Comparison of ENCODE assay signal across 20 cellular contexts in genomic region chr5:15902050-15902449, GRCh38.
"Had no signal": no experiment of that assay in that cellular context is flagged by ENCODE, and none has a peak within 500 bp of the region (broad histone marks: within the 10 kb centered on the region; RNA-seq: fewer than 3 reads in every experiment).

No MANE protein-coding gene starts in this region.

- ATAC-seq: activated CD4-positive, alpha-beta T cell treated with anti-CD3 and anti-CD28 coated beads for 36 hours; activated CD8-positive, alpha-beta memory T cell treated with anti-CD3 and anti-CD28 coated beads, Interleukin-2, amount 10 ng/mL, durations not matched to agents 7 days and 5 days; left lung; natural killer cell had no signal

- H3K4me1 ChIP-seq: left lung had no signal

- H3K27ac ChIP-seq: ascending aorta, dorsolateral prefrontal cortex, right atrium auricular region, skin epidermis, tibial artery, WERI-Rb-1 had no signal

- H3K36me3 ChIP-seq: ascending aorta, left lung, right atrium auricular region, tibial artery, WERI-Rb-1 had no signal

- H3K9me3 ChIP-seq: ascending aorta, left lung, right atrium auricular region, tibial artery had no signal

- DNase-seq: activated CD4-positive, alpha-beta memory T cell treated with anti-CD3 and anti-CD28 coated beads for 36 hours; activated CD4-positive, alpha-beta T cell treated with anti-CD3 and anti-CD28 coated beads for 36 hours; activated CD8-positive, alpha-beta memory T cell treated with anti-CD3 and anti-CD28 coated beads, Interleukin-2, amount 10 ng/mL, durations not matched to agents 7 days and 5 days; activated naive CD4-positive, alpha-beta T cell treated with anti-CD3 and anti-CD28 coated beads, Interleukin-2, amount 10 ng/mL, durations not matched to agents 7 days and 5 days; activated T-cell treated with anti-CD3 and anti-CD28 coated beads, Interleukin-2, amount 50 U/mL, for 1 hour; dorsolateral prefrontal cortex; endodermal cell; islet precursor cell; left lung; mesendoderm; natural killer cell; nucleus accumbens; stimulated activated CD4-positive, alpha-beta T cell treated with anti-CD3 and anti-CD28 coated beads, Interleukin-15, amount 100 ng/mL, for 24 hours; stimulated activated CD4-positive, alpha-beta T cell treated with anti-CD3 and anti-CD28 coated beads, Interleukin-4, amount 100 ng/mL, for 24 hours; stimulated activated naive CD4-positive, alpha-beta T cell; tibial artery; WERI-Rb-1 had no signal

- H3K27me3 ChIP-seq: ascending aorta, dorsolateral prefrontal cortex, left lung, right atrium auricular region, tibial artery had no signal

- H3K4me3 ChIP-seq: ascending aorta, dorsolateral prefrontal cortex, left lung, right atrium auricular region, skin epidermis, tibial artery had no signal
